In genomic region chr10:7319632-7320031, GRCh38 we compare ENCODE assay signal across 2 cellular contexts.
A peak's percentile ranks its signal among the peaks of the same experiment; 100 is the strongest.
TF ChIP-seq lines count a peak whose summit lies in the region.

No MANE protein-coding gene starts in this region.

TF ChIP-seq in K562, 482 proteins besides CTCF, POLR2A, EP300 and RAD21 (continued from another document):
- TF ChIP-seq, protein P1, sequence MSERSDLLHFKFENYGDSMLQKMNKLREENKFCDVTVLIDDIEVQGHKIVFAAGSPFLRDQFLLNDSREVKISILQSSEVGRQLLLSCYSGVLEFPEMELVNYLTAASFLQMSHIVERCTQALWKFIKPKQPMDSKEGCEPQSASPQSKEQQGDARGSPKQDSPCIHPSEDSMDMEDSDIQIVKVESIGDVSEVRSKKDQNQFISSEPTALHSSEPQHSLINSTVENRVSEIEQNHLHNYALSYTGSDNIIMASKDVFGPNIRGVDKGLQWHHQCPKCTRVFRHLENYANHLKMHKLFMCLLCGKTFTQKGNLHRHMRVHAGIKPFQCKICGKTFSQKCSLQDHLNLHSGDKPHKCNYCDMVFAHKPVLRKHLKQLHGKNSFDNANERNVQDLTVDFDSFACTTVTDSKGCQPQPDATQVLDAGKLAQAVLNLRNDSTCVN (CRISPR knock-in tag; IDR thresholded peaks at IDR 0.05), result 0 out of 2 replicates have a peak, but pooled peaks have one; percentile 3
- TF ChIP-seq XRCC5 (IDR thresholded peaks at IDR 0.05; ENCODE audit: low read depth, low read length), result no peak
- TF ChIP-seq ZNF140 (CRISPR knock-in tag; IDR thresholded peaks at IDR 0.05), result no peak
- no peak for TF ChIP-seq CHD2 (IDR thresholded peaks at IDR 0.05; ENCODE audit: low read depth, low read length)
- TF ChIP-seq ZBTB5 (IDR thresholded peaks at IDR 0.05), result 0 out of 2 replicates have a peak, but pooled peaks have one; percentile 49
- TF ChIP-seq, protein P2, sequence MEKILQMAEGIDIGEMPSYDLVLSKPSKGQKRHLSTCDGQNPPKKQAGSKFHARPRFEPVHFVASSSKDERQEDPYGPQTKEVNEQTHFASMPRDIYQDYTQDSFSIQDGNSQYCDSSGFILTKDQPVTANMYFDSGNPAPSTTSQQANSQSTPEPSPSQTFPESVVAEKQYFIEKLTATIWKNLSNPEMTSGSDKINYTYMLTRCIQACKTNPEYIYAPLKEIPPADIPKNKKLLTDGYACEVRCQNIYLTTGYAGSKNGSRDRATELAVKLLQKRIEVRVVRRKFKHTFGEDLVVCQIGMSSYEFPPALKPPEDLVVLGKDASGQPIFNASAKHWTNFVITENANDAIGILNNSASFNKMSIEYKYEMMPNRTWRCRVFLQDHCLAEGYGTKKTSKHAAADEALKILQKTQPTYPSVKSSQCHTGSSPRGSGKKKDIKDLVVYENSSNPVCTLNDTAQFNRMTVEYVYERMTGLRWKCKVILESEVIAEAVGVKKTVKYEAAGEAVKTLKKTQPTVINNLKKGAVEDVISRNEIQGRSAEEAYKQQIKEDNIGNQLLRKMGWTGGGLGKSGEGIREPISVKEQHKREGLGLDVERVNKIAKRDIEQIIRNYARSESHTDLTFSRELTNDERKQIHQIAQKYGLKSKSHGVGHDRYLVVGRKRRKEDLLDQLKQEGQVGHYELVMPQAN (IDR thresholded peaks at IDR 0.05; ENCODE audit: borderline replicate concordance), result peak; percentile 46; the same call in 1 of the 2 replicates
- TF ChIP-seq MYBL2 (IDR thresholded peaks at IDR 0.05; ENCODE audit: low read depth), result 0 out of 2 replicates have a peak, but pooled peaks have one; percentile 15
- TF ChIP-seq MYBL2 (CRISPR knock-in tag; IDR thresholded peaks at IDR 0.05; ENCODE audit: borderline replicate concordance), result no peak

TF ChIP-seq in GM23338, 12 proteins besides CTCF, POLR2A, EP300 and RAD21 (continued from another document):
- TF ChIP-seq, protein P3, sequence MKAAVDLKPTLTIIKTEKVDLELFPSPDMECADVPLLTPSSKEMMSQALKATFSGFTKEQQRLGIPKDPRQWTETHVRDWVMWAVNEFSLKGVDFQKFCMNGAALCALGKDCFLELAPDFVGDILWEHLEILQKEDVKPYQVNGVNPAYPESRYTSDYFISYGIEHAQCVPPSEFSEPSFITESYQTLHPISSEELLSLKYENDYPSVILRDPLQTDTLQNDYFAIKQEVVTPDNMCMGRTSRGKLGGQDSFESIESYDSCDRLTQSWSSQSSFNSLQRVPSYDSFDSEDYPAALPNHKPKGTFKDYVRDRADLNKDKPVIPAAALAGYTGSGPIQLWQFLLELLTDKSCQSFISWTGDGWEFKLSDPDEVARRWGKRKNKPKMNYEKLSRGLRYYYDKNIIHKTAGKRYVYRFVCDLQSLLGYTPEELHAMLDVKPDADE (IDR thresholded peaks at IDR 0.05), result no peak
- TF ChIP-seq ZNF331 (CRISPR knock-in tag; IDR thresholded peaks at IDR 0.05; ENCODE audit: low read depth), result no peak
- no peak for TF ChIP-seq ZNF462 (CRISPR knock-in tag; IDR thresholded peaks at IDR 0.05)
- no peak for TF ChIP-seq CREB1 (CRISPR knock-in tag; IDR thresholded peaks at IDR 0.05; ENCODE audit: low read depth)
- TF ChIP-seq NANOG (IDR thresholded peaks at IDR 0.05; ENCODE audit: borderline replicate concordance), result no peak
- TF ChIP-seq EZH2phosphoT487 (IDR thresholded peaks at IDR 0.05; ENCODE audit: unreplicated experiment), result no peak
- TF ChIP-seq POLR2AphosphoS5 (IDR thresholded peaks at IDR 0.05; ENCODE audit: low read depth), result no peak
- no peak for TF ChIP-seq ZNF114 (CRISPR knock-in tag; IDR thresholded peaks at IDR 0.05)
- TF ChIP-seq REST (IDR thresholded peaks at IDR 0.05; ENCODE audit: unreplicated experiment), result no peak
- TF ChIP-seq JUNB (IDR thresholded peaks at IDR 0.05; ENCODE audit: unreplicated experiment), result no peak
